Comparison of ENCODE assay signal across 1 cellular context in genomic region chr16:71900336-71900735, GRCh38.
TF ChIP-seq lines count a peak whose summit lies in the region.

No MANE protein-coding gene starts in this region.

TF ChIP-seq in HepG2, 621 proteins besides CTCF, POLR2A, EP300 and RAD21:
- TF ChIP-seq MAZ (IDR thresholded peaks at IDR 0.05; ENCODE audit: borderline replicate concordance, low read depth, low read length) (no peak), MAZ (CRISPR knock-in tag; IDR thresholded peaks at IDR 0.05; ENCODE audit: low read depth) (no peak), NFIB (CRISPR knock-in tag; IDR thresholded peaks at IDR 0.05; ENCODE audit: borderline replicate concordance) (no peak), HNRNPL (IDR thresholded peaks at IDR 0.05; ENCODE audit: low read depth, low read length) (no peak), ZBTB37 (CRISPR knock-in tag; IDR thresholded peaks at IDR 0.05) (no peak), ZNF44 (CRISPR knock-in tag; IDR thresholded peaks at IDR 0.05) (no peak), MYC (CRISPR knock-in tag; IDR thresholded peaks at IDR 0.05; ENCODE audit: borderline replicate concordance) (no peak), RBM39 (IDR thresholded peaks at IDR 0.05; ENCODE audit: low read depth, low read length, poor library complexity, severe bottlenecking) (no peak), ZNF878 (CRISPR knock-in tag; IDR thresholded peaks at IDR 0.05) (no peak), SALL2 (CRISPR knock-in tag; IDR thresholded peaks at IDR 0.05) (no peak), ZNF3 (CRISPR knock-in tag; IDR thresholded peaks at IDR 0.05) (no peak), THAP9 (CRISPR knock-in tag; IDR thresholded peaks at IDR 0.05; ENCODE audit: borderline replicate concordance) (no peak), PHF21A (CRISPR knock-in tag; IDR thresholded peaks at IDR 0.05) (no peak), SNAPC2 (CRISPR knock-in tag; IDR thresholded peaks at IDR 0.05) (no peak), RARA (CRISPR knock-in tag; IDR thresholded peaks at IDR 0.05) (no peak)
